ENCODE assay signal across 1 cellular context in the genomic region with DNA sequence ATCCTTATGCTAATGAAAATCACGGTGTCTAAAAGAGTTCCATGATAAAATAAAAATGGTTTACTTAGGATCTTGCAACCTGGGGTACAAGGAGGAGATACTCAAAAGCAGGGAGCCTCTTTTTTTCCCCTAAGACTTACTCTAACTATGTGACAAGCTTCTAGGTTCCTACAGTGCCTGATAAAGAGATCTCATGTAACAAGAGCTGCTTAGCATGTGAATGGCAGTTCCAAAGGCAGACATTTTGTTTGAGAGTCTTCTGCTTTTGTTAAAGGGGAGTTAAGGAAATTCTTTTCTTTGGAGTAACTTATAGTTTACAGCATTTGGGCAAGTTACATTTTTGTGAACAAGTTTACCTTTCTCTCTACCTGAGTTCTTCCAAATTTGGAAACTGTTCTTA.
TF ChIP-seq lines count a peak whose summit lies in the region.

No MANE protein-coding gene starts in this region.

TF ChIP-seq in K562, 482 proteins besides CTCF, POLR2A, EP300 and RAD21 (continued from another document):
- TF ChIP-seq, protein P1, sequence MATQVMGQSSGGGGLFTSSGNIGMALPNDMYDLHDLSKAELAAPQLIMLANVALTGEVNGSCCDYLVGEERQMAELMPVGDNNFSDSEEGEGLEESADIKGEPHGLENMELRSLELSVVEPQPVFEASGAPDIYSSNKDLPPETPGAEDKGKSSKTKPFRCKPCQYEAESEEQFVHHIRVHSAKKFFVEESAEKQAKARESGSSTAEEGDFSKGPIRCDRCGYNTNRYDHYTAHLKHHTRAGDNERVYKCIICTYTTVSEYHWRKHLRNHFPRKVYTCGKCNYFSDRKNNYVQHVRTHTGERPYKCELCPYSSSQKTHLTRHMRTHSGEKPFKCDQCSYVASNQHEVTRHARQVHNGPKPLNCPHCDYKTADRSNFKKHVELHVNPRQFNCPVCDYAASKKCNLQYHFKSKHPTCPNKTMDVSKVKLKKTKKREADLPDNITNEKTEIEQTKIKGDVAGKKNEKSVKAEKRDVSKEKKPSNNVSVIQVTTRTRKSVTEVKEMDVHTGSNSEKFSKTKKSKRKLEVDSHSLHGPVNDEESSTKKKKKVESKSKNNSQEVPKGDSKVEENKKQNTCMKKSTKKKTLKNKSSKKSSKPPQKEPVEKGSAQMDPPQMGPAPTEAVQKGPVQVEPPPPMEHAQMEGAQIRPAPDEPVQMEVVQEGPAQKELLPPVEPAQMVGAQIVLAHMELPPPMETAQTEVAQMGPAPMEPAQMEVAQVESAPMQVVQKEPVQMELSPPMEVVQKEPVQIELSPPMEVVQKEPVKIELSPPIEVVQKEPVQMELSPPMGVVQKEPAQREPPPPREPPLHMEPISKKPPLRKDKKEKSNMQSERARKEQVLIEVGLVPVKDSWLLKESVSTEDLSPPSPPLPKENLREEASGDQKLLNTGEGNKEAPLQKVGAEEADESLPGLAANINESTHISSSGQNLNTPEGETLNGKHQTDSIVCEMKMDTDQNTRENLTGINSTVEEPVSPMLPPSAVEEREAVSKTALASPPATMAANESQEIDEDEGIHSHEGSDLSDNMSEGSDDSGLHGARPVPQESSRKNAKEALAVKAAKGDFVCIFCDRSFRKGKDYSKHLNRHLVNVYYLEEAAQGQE (CRISPR knock-in tag; IDR thresholded peaks at IDR 0.05; ENCODE audit: low read depth), result no peak
- TF ChIP-seq DIDO1 (tag; IDR thresholded peaks at IDR 0.05; ENCODE audit: low read depth), result no peak
- TF ChIP-seq MAZ (CRISPR knock-in tag; conservative IDR thresholded peaks at IDR 0.05 in 1 of 2, IDR thresholded peaks at IDR 0.05 in 1 of 2), result no peak
- TF ChIP-seq, protein P2, sequence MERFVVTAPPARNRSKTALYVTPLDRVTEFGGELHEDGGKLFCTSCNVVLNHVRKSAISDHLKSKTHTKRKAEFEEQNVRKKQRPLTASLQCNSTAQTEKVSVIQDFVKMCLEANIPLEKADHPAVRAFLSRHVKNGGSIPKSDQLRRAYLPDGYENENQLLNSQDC (CRISPR knock-in tag; IDR thresholded peaks at IDR 0.05), result no peak
- TF ChIP-seq FOXJ2 (tag; IDR thresholded peaks at IDR 0.05), result no peak
- TF ChIP-seq MTA2 (IDR thresholded peaks at IDR 0.05; ENCODE audit: low read depth), result no peak
- no peak for TF ChIP-seq HEY1 (CRISPR knock-in tag; IDR thresholded peaks at IDR 0.05; ENCODE audit: borderline replicate concordance)
- TF ChIP-seq, protein P3, sequence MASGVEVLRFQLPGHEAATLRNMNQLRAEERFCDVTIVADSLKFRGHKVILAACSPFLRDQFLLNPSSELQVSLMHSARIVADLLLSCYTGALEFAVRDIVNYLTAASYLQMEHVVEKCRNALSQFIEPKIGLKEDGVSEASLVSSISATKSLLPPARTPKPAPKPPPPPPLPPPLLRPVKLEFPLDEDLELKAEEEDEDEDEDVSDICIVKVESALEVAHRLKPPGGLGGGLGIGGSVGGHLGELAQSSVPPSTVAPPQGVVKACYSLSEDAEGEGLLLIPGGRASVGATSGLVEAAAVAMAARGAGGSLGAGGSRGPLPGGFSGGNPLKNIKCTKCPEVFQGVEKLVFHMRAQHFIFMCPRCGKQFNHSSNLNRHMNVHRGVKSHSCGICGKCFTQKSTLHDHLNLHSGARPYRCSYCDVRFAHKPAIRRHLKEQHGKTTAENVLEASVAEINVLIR (CRISPR knock-in tag; IDR thresholded peaks at IDR 0.05), result no peak
- no peak for TF ChIP-seq PRPF4 (IDR thresholded peaks at IDR 0.05; ENCODE audit: insufficient read depth, low read depth, low read length, poor library complexity, severe bottlenecking)
- TF ChIP-seq, protein P4, sequence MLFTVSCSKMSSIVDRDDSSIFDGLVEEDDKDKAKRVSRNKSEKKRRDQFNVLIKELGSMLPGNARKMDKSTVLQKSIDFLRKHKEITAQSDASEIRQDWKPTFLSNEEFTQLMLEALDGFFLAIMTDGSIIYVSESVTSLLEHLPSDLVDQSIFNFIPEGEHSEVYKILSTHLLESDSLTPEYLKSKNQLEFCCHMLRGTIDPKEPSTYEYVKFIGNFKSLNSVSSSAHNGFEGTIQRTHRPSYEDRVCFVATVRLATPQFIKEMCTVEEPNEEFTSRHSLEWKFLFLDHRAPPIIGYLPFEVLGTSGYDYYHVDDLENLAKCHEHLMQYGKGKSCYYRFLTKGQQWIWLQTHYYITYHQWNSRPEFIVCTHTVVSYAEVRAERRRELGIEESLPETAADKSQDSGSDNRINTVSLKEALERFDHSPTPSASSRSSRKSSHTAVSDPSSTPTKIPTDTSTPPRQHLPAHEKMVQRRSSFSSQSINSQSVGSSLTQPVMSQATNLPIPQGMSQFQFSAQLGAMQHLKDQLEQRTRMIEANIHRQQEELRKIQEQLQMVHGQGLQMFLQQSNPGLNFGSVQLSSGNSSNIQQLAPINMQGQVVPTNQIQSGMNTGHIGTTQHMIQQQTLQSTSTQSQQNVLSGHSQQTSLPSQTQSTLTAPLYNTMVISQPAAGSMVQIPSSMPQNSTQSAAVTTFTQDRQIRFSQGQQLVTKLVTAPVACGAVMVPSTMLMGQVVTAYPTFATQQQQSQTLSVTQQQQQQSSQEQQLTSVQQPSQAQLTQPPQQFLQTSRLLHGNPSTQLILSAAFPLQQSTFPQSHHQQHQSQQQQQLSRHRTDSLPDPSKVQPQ (CRISPR knock-in tag; IDR thresholded peaks at IDR 0.05; ENCODE audit: borderline replicate concordance), result no peak
- TF ChIP-seq, protein P5, sequence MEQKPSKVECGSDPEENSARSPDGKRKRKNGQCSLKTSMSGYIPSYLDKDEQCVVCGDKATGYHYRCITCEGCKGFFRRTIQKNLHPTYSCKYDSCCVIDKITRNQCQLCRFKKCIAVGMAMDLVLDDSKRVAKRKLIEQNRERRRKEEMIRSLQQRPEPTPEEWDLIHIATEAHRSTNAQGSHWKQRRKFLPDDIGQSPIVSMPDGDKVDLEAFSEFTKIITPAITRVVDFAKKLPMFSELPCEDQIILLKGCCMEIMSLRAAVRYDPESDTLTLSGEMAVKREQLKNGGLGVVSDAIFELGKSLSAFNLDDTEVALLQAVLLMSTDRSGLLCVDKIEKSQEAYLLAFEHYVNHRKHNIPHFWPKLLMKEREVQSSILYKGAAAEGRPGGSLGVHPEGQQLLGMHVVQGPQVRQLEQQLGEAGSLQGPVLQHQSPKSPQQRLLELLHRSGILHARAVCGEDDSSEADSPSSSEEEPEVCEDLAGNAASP (IDR thresholded peaks at IDR 0.05), result no peak
- TF ChIP-seq WHSC1 (IDR thresholded peaks at IDR 0.05; ENCODE audit: low read length), result no peak
- TF ChIP-seq YBX1 (IDR thresholded peaks at IDR 0.05), result no peak
- TF ChIP-seq DACH1 (IDR thresholded peaks at IDR 0.05; ENCODE audit: partially characterized antibody), result no peak
- no peak for TF ChIP-seq TAL1 (IDR thresholded peaks at IDR 0.05)
